Comparison of ENCODE assay signal across 28 cellular contexts in genomic region chr2:84629550-84629949, GRCh38.
"Had no signal": no experiment of that assay in that cellular context is flagged by ENCODE, and none has a peak within 500 bp of the region (broad histone marks: within the 10 kb centered on the region; RNA-seq: fewer than 3 reads in every experiment).

No MANE protein-coding gene starts in this region.

- H3K36me3 Mint-ChIP-seq: stimulated activated effector memory CD8-positive, alpha-beta T cell treated with anti-CD3 and anti-CD28 coated beads, Interleukin-12 subunit alpha, Interleukin-12 subunit beta, amount 100 ng/mL, for 72 hours; stimulated activated memory B cell treated with anti-CD40 and anti-IgM and Interleukin-4, amounts not matched to agents 10 μg/mL and 1 μg/mL and 100 μg/mL, for 72 hours; stimulated activated naive B cell treated with anti-CD40 and anti-IgM and Interleukin-4, amounts not matched to agents 10 μg/mL and 1 μg/mL and 100 μg/mL, for 72 hours; type B pancreatic cell had no signal

- H3K9me3 ChIP-seq: stomach, suprapubic skin, testis, thoracic aorta, thyroid gland, tibial artery, tibial nerve, transverse colon, upper lobe of left lung, upper lobe of right lung, uterus, vagina had no signal

- H3K27ac Mint-ChIP-seq: stimulated activated effector memory CD8-positive, alpha-beta T cell treated with anti-CD3 and anti-CD28 coated beads, Interleukin-12 subunit alpha, Interleukin-12 subunit beta, amount 100 ng/mL, for 72 hours; stimulated activated memory B cell treated with anti-CD40 and anti-IgM and Interleukin-4, amounts not matched to agents 10 μg/mL and 1 μg/mL and 100 μg/mL, for 72 hours; stimulated activated naive B cell treated with anti-CD40 and anti-IgM and Interleukin-4, amounts not matched to agents 10 μg/mL and 1 μg/mL and 100 μg/mL, for 72 hours; stimulated activated naive CD8-positive, alpha-beta T cell treated with anti-CD3 and anti-CD28 coated beads, Interleukin-15, amount 100 ng/mL, for 72 hours; stimulated activated naive CD8-positive, alpha-beta T cell treated with anti-CD3 and anti-CD28 coated beads, Interleukin-15, Interleukin-2, amounts not matched to agents 100 ng/mL and 50 ng/mL, for 24 hours; type B pancreatic cell had no signal

- H3K4me3 ChIP-seq: stomach, suprapubic skin, testis, thoracic aorta, thyroid gland, tibial artery, tibial nerve, transverse colon, upper lobe of left lung, upper lobe of right lung, uterus, vagina had no signal

- H3K9me3 Mint-ChIP-seq: stimulated activated effector memory CD8-positive, alpha-beta T cell treated with anti-CD3 and anti-CD28 coated beads, Interleukin-12 subunit alpha, Interleukin-12 subunit beta, amount 100 ng/mL, for 72 hours; stimulated activated memory B cell treated with anti-CD40 and anti-IgM and Interleukin-4, amounts not matched to agents 10 μg/mL and 1 μg/mL and 100 μg/mL, for 72 hours; stimulated activated naive B cell treated with anti-CD40 and anti-IgM and Interleukin-4, amounts not matched to agents 10 μg/mL and 1 μg/mL and 100 μg/mL, for 72 hours; stimulated activated naive CD8-positive, alpha-beta T cell treated with anti-CD3 and anti-CD28 coated beads, Interleukin-15, amount 100 ng/mL, for 72 hours; stimulated activated naive CD8-positive, alpha-beta T cell treated with anti-CD3 and anti-CD28 coated beads, Interleukin-15, Interleukin-2, amounts not matched to agents 100 ng/mL and 50 ng/mL, for 24 hours; type B pancreatic cell had no signal

- H3K27ac ChIP-seq: stomach, suprapubic skin, testis, thoracic aorta, thyroid gland, tibial artery, tibial nerve, transverse colon, upper lobe of left lung, upper lobe of right lung, uterus, vagina had no signal

- H3K4me1 Mint-ChIP-seq: stimulated activated memory B cell treated with anti-CD40 and anti-IgM and Interleukin-4, amounts not matched to agents 10 μg/mL and 1 μg/mL and 100 μg/mL, for 72 hours; stimulated activated naive B cell treated with anti-CD40 and anti-IgM and Interleukin-4, amounts not matched to agents 10 μg/mL and 1 μg/mL and 100 μg/mL, for 72 hours had no signal

- H3K36me3 ChIP-seq: stomach, suprapubic skin, thoracic aorta, thyroid gland, tibial artery, tibial nerve, transverse colon, upper lobe of left lung, upper lobe of right lung, uterus, vagina had no signal

- H3K27me3 Mint-ChIP-seq: stimulated activated naive CD8-positive, alpha-beta T cell treated with anti-CD3 and anti-CD28 coated beads, Interleukin-15, amount 100 ng/mL, for 72 hours; stimulated activated naive CD8-positive, alpha-beta T cell treated with anti-CD3 and anti-CD28 coated beads, Interleukin-15, Interleukin-2, amounts not matched to agents 100 ng/mL and 50 ng/mL, for 24 hours had no signal

- DNase-seq: stimulated activated CD4-positive, alpha-beta T cell treated with anti-CD3 and anti-CD28 coated beads, Interleukin-2, amount 100 ng/mL, for 48 hours; stimulated activated CD4-positive, alpha-beta T cell treated with anti-CD3 and anti-CD28 coated beads, Interleukin-4, amount 100 ng/mL, for 1 hour; stimulated activated CD4-positive, alpha-beta T cell treated with anti-CD3 and anti-CD28 coated beads, Interleukin-4, amount 100 ng/mL, for 24 hours; stimulated activated CD4-positive, alpha-beta T cell treated with anti-CD3 and anti-CD28 coated beads, Interleukin-4, amount 100 ng/mL, for 4 hours; stimulated activated CD8-positive, alpha-beta memory T cell treated with anti-CD3 and anti-CD28 coated beads, Interleukin-4, amount 100 ng/mL, for 48 hours; stimulated activated naive B cell treated with anti-CD40 and anti-IgM and Interleukin-4, amounts not matched to agents 10 μg/mL and 1 μg/mL and 100 μg/mL, for 72 hours; stimulated activated naive CD4-positive, alpha-beta T cell; stimulated activated naive CD4-positive, alpha-beta T cell treated with Interleukin-2 at 50 U/mL for 16 hours; stimulated activated naive CD8-positive, alpha-beta T cell treated with anti-CD3 and anti-CD28 coated beads, Interleukin-15, amount 100 ng/mL, for 72 hours; stimulated activated naive CD8-positive, alpha-beta T cell treated with anti-CD3 and anti-CD28 coated beads, Interleukin-15, Interleukin-2, amounts not matched to agents 100 U/mL and 50 U/mL, for 24 hours; stomach; substantia nigra; testis; thyroid gland; tibial artery; transverse colon; trophoblast cell; upper lobe of left lung; upper lobe of right lung; uterus had no signal

- H3K27me3 ChIP-seq: stomach, suprapubic skin, testis, thyroid gland, tibial artery, tibial nerve, transverse colon, upper lobe of left lung, upper lobe of right lung, uterus, vagina had no signal

- H3K4me3 Mint-ChIP-seq: stimulated activated effector memory CD8-positive, alpha-beta T cell treated with anti-CD3 and anti-CD28 coated beads, Interleukin-12 subunit alpha, Interleukin-12 subunit beta, amount 100 ng/mL, for 72 hours; stimulated activated memory B cell treated with anti-CD40 and anti-IgM and Interleukin-4, amounts not matched to agents 10 μg/mL and 1 μg/mL and 100 μg/mL, for 72 hours; stimulated activated naive B cell treated with anti-CD40 and anti-IgM and Interleukin-4, amounts not matched to agents 10 μg/mL and 1 μg/mL and 100 μg/mL, for 72 hours; stimulated activated naive CD8-positive, alpha-beta T cell treated with anti-CD3 and anti-CD28 coated beads, Interleukin-15, amount 100 ng/mL, for 72 hours; stimulated activated naive CD8-positive, alpha-beta T cell treated with anti-CD3 and anti-CD28 coated beads, Interleukin-15, Interleukin-2, amounts not matched to agents 100 ng/mL and 50 ng/mL, for 24 hours; type B pancreatic cell had no signal

- ATAC-seq: stimulated activated effector memory CD8-positive, alpha-beta T cell treated with anti-CD3 and anti-CD28 coated beads, Interleukin-12 subunit alpha, Interleukin-12 subunit beta, amount 100 ng/mL, for 72 hours; stimulated activated memory B cell treated with anti-CD40 and anti-IgM and Interleukin-4, amounts not matched to agents 10 μg/mL and 1 μg/mL and 100 μg/mL, for 72 hours; stimulated activated naive B cell treated with anti-CD40 and anti-IgM and Interleukin-4, amounts not matched to agents 10 μg/mL and 1 μg/mL and 100 μg/mL, for 72 hours; stimulated activated naive CD8-positive, alpha-beta T cell treated with anti-CD3 and anti-CD28 coated beads, Interleukin-15, amount 100 ng/mL, for 72 hours; stimulated activated naive CD8-positive, alpha-beta T cell treated with anti-CD3 and anti-CD28 coated beads, Interleukin-15, Interleukin-2, amounts not matched to agents 100 U/mL and 50 U/mL, for 24 hours; upper lobe of right lung had no signal

- H3K4me1 ChIP-seq: stomach, suprapubic skin, testis, thyroid gland, tibial artery, tibial nerve, transverse colon, upper lobe of left lung, upper lobe of right lung, uterus, vagina had no signal
